Comparison of ENCODE assay signal across 10 cellular contexts in genomic region chr12:4293299-4293941, GRCh38. TPM values are rescaled to one million over a fixed set of nuclear protein-coding genes. Genes with fewer than 3 reads are reported as not detected.
DNase-seq lines count a peak whose midpoint lies in the region; ATAC-seq, FAIRE-seq and TF ChIP-seq lines count a peak whose summit lies in the region.
"Had no signal": no experiment of that assay in that cellular context is flagged by ENCODE, and none has a peak within 500 bp of the region (broad histone marks: within the 10 kb centered on the region; RNA-seq: fewer than 3 reads in every experiment).

No MANE protein-coding gene starts in this region.

- no peaks in the 10 kb centered on the region for H3K9me3 Mint-ChIP-seq in activated CD4-positive, alpha-beta T cell treated with anti-CD3 and anti-CD28 coated beads, Interleukin-2, amount 10 ng/mL, durations not matched to agents 24 days and 14 days
- H3K9me3 Mint-ChIP-seq in dendritic cell treated with granulocyte-macrophage colony-stimulating factor and Interleukin-4, amounts not matched to agents 40 ng/mL and 50 ng/mL, for 4 days, result no peaks in the 10 kb centered on the region

- no peak overlapping the region for H3K4me3 ChIP-seq in neuronal stem cell (ENCODE audit: low read length in 2 of 2)

- H2AK5ac ChIP-seq in neuronal stem cell (ENCODE audit: low read depth, low read length), result no peak overlapping the region

- no peaks in the 10 kb centered on the region for H3K27me3 ChIP-seq in neuronal stem cell (ENCODE audit: control insufficient read depth in 3 of 3, insufficient read depth in 3 of 3, low read depth in 1 of 3, low read length in 3 of 3)

- no peak overlapping the region for H3K14ac ChIP-seq in neuronal stem cell (ENCODE audit: low read length)

- H4K91ac ChIP-seq in neuronal stem cell (ENCODE audit: low read depth, low read length, poor library complexity), result no peak overlapping the region

- no peaks in the 10 kb centered on the region for H3K9me3 ChIP-seq in neuronal stem cell (replicated peaks in 1 of 2; ENCODE audit: control insufficient read depth in 2 of 2, insufficient read depth in 1 of 2, low read depth in 1 of 2, low read length in 2 of 2)

- H3K4me1 Mint-ChIP-seq in activated CD4-positive, alpha-beta T cell treated with anti-CD3 and anti-CD28 coated beads, Interleukin-2, amount 10 ng/mL, durations not matched to agents 24 days and 14 days, result peaks cover 70% of the 10 kb centered on the region
- H3K4me1 Mint-ChIP-seq in dendritic cell treated with granulocyte-macrophage colony-stimulating factor and Interleukin-4, amounts not matched to agents 40 ng/mL and 50 ng/mL, for 4 days (ENCODE audit: low read depth), result peaks cover 62% of the 10 kb centered on the region

- no peak overlapping the region for H3K9ac ChIP-seq in neuronal stem cell (ENCODE audit: low read depth, low read length, poor library complexity)

- H3K4me2 ChIP-seq in neuronal stem cell (ENCODE audit: insufficient read depth, low read length, poor library complexity, severe bottlenecking), result peak overlapping the region; percentile 34

- peak overlapping the region; percentile 93 for H3K27ac Mint-ChIP-seq in activated CD4-positive, alpha-beta T cell treated with anti-CD3 and anti-CD28 coated beads, Interleukin-2, amount 10 ng/mL, durations not matched to agents 24 days and 14 days
- peak overlapping the region; percentile 44 for H3K27ac Mint-ChIP-seq in dendritic cell treated with granulocyte-macrophage colony-stimulating factor and Interleukin-4, amounts not matched to agents 40 ng/mL and 50 ng/mL, for 4 days

- no peaks in the 10 kb centered on the region for H3K27me3 Mint-ChIP-seq in activated CD4-positive, alpha-beta T cell treated with anti-CD3 and anti-CD28 coated beads, Interleukin-2, amount 10 ng/mL, durations not matched to agents 24 days and 14 days
- H3K27me3 Mint-ChIP-seq in dendritic cell treated with granulocyte-macrophage colony-stimulating factor and Interleukin-4, amounts not matched to agents 40 ng/mL and 50 ng/mL, for 4 days, result no peaks in the 10 kb centered on the region

- no peak overlapping the region for H3K23ac ChIP-seq in neuronal stem cell (ENCODE audit: low read depth, low read length, poor library complexity)

- no peak overlapping the region for H2AFZ ChIP-seq in neuronal stem cell (ENCODE audit: low read length)

- no peak overlapping the region for H4K8ac ChIP-seq in neuronal stem cell (ENCODE audit: low read depth, low read length)

- H3K79me1 ChIP-seq in neuronal stem cell (ENCODE audit: low read depth, low read length), result peaks cover 8% of the 10 kb centered on the region

- intact Hi-C loops in activated CD4-positive, alpha-beta T cell treated with anti-CD3 and anti-CD28 coated beads, Interleukin-2, amount 10 ng/mL, durations not matched to agents 24 days and 14 days (cut with micrococcal nuclease), result no loop called here
- intact Hi-C loops in dendritic cell treated with granulocyte-macrophage colony-stimulating factor and Interleukin-4, amounts not matched to agents 40 ng/mL and 50 ng/mL, for 4 days (cut with micrococcal nuclease), result no loop called here

- no peak overlapping the region for H2BK5ac ChIP-seq in neuronal stem cell (ENCODE audit: low read length)

- H3K18ac ChIP-seq in neuronal stem cell (ENCODE audit: low read length), result peak overlapping the region; percentile 50

- H2BK120ac ChIP-seq in neuronal stem cell (ENCODE audit: low read depth, low read length), result no peak overlapping the region

- TF ChIP-seq CTCF in D721Med (IDR thresholded peaks at IDR 0.05; ENCODE audit: insufficient read depth, missing control alignments), result no peak

- H3K4ac ChIP-seq in neuronal stem cell (ENCODE audit: low read length), result no peak overlapping the region

- no peak for ATAC-seq in GM18909 (IDR thresholded peaks at IDR 0.05; ENCODE audit: poor library complexity, unreplicated experiment)

- DNase-seq in D721Med (ENCODE audit: insufficient read length, low spot score) (no peak), neuronal stem cell (ENCODE audit: low spot score) (no peak), urothelium cell line (ENCODE audit: low spot score) (no peak), SKM-1 treated with dmso at 0.1 percent for 144 hours (lab: John Stamatoyannopoulos, UW; ENCODE audit: unreplicated experiment) (no peak), NCI-H1436 (lab: John Stamatoyannopoulos, UW) (no peak)
- no peak for DNase-seq in activated CD4-positive, alpha-beta T cell treated with anti-CD3 and anti-CD28 coated beads, Interleukin-2, amount 10 ng/mL, durations not matched to agents 24 days and 14 days
- DNase-seq: IMR-90, SHP77 had no signal

- H3K36me3 Mint-ChIP-seq in activated CD4-positive, alpha-beta T cell treated with anti-CD3 and anti-CD28 coated beads, Interleukin-2, amount 10 ng/mL, durations not matched to agents 24 days and 14 days (ENCODE audit: low read depth), result peaks cover 91% of the 10 kb centered on the region
- H3K36me3 Mint-ChIP-seq in dendritic cell treated with granulocyte-macrophage colony-stimulating factor and Interleukin-4, amounts not matched to agents 40 ng/mL and 50 ng/mL, for 4 days (ENCODE audit: low read depth), result peaks cover 16% of the 10 kb centered on the region

- H3K27ac ChIP-seq in neuronal stem cell (replicated peaks; ENCODE audit: low read length), result peak overlapping the region; percentile 64

- H2BK15ac ChIP-seq in neuronal stem cell (ENCODE audit: low read length), result no peak overlapping the region

- no CpG with 5 or more reads among the region's 14 CpGs for WGBS in neuronal stem cell (ENCODE audit: extremely low coverage in 2 of 2, insufficient read length in 2 of 2, insufficient replicate concordance in 1 of 2), 2 donors

- peak; percentile 44 for FAIRE-seq in D721Med (lab: Jason Lieb, UNC)
- FAIRE-seq in urothelium cell line (lab: Jason Lieb, UNC), result no peak

- H3K4me3 Mint-ChIP-seq in activated CD4-positive, alpha-beta T cell treated with anti-CD3 and anti-CD28 coated beads, Interleukin-2, amount 10 ng/mL, durations not matched to agents 24 days and 14 days, result peak overlapping the region; percentile 64
- no peak overlapping the region for H3K4me3 Mint-ChIP-seq in dendritic cell treated with granulocyte-macrophage colony-stimulating factor and Interleukin-4, amounts not matched to agents 40 ng/mL and 50 ng/mL, for 4 days

- peaks cover 40 to 99% of the 10 kb centered on the region in 2 donors for H3K36me3 ChIP-seq in neuronal stem cell (replicated peaks in 1 of 2; ENCODE audit: control insufficient read depth in 2 of 2, insufficient read depth in 2 of 2, low read length in 2 of 2)

- no peak overlapping the region for H2BK12ac ChIP-seq in neuronal stem cell (ENCODE audit: low read length)

- peaks cover 36 to 38% of the 10 kb centered on the region in 2 donors for H3K4me1 ChIP-seq in neuronal stem cell (ENCODE audit: control insufficient read depth in 2 of 2, insufficient read depth in 1 of 2, low read depth in 1 of 2, low read length in 2 of 2)

RNA-seq across cellular contexts. Expression of gene CCND2, which starts 19.9 kb away (rescaled TPM):
- 607 and 615 TPM in 2 replicates for total RNA-seq in activated CD4-positive, alpha-beta T cell treated with anti-CD3 and anti-CD28 coated beads, Interleukin-2, amount 10 ng/mL, durations not matched to agents 24 days and 14 days
- polyA plus RNA-seq in neuronal stem cell (2013, experiment 1 of 2), result 82.7 TPM
- 87.9 TPM for polyA plus RNA-seq in neuronal stem cell (2013, experiment 2 of 2)

RNA-seq across cellular contexts. Expression of gene TIGAR, which starts 27.6 kb away (rescaled TPM):
- 13.4 TPM in 2 replicates for total RNA-seq in activated CD4-positive, alpha-beta T cell treated with anti-CD3 and anti-CD28 coated beads, Interleukin-2, amount 10 ng/mL, durations not matched to agents 24 days and 14 days
- 10.6 TPM for polyA plus RNA-seq in neuronal stem cell (2013, experiment 1 of 2)
- polyA plus RNA-seq in neuronal stem cell (2013, experiment 2 of 2), result 10.3 TPM
